1 cellular context compared by ENCODE assay signal in genomic region chr3:58746758-58747157, GRCh38.
TF ChIP-seq lines count a peak whose summit lies in the region.

No MANE protein-coding gene starts in this region.

TF ChIP-seq in HepG2, 621 proteins besides CTCF, POLR2A, EP300 and RAD21 (continued from another document):
- TF ChIP-seq CREB1 (IDR thresholded peaks at IDR 0.05) (no peak), CREB1 (CRISPR knock-in tag; IDR thresholded peaks at IDR 0.05) (no peak), MYPOP (CRISPR knock-in tag; IDR thresholded peaks at IDR 0.05) (no peak)
